In genomic region chr11:87300640-87301381, GRCh38 we compare ENCODE assay signal across 12 cellular contexts.
A peak's percentile ranks its signal among the peaks of the same experiment; 100 is the strongest.
DNase-seq lines count a peak whose midpoint lies in the region; ATAC-seq, FAIRE-seq and TF ChIP-seq lines count a peak whose summit lies in the region.
"Had no signal": no experiment of that assay in that cellular context is flagged by ENCODE, and none has a peak within 500 bp of the region (broad histone marks: within the 10 kb centered on the region; RNA-seq: fewer than 3 reads in every experiment).

No MANE protein-coding gene starts in this region.

- peak; percentile 60 for ATAC-seq in HG03432 (IDR thresholded peaks at IDR 0.05; ENCODE audit: unreplicated experiment)
- ATAC-seq in body of pancreas = peak; percentile 50
- no peak for ATAC-seq in naive thymus-derived CD4-positive, alpha-beta T cell
- ATAC-seq in activated CD8-positive, alpha-beta T cell treated with anti-CD3 and anti-CD28 coated beads, Interleukin-2, amount 10 ng/mL, durations not matched to agents 7 days and 5 days = no peak

- 32 to 48% methylated on average over 3 of the region's 3 CpGs for WGBS in body of pancreas, 2 donors
- WGBS in small intestine, 3 donors = 42 to 61% (median 51%) methylated on average over 3 of the region's 3 CpGs

- H3K27me3 Mint-ChIP-seq in activated CD4-positive, alpha-beta T cell treated with anti-CD3 and anti-CD28 coated beads, Interleukin-2, amount 10 ng/mL, durations not matched to agents 24 days and 14 days = no peaks in the 10 kb centered on the region
- no peaks in the 10 kb centered on the region for H3K27me3 Mint-ChIP-seq in naive thymus-derived CD4-positive, alpha-beta T cell
- no peaks in the 10 kb centered on the region for H3K27me3 Mint-ChIP-seq in activated CD8-positive, alpha-beta T cell treated with anti-CD3 and anti-CD28 coated beads, Interleukin-2, amount 10 ng/mL, durations not matched to agents 7 days and 5 days (ENCODE audit: low read depth)

- intact Hi-C loops in activated CD4-positive, alpha-beta T cell treated with anti-CD3 and anti-CD28 coated beads, Interleukin-2, amount 10 ng/mL, durations not matched to agents 24 days and 14 days (cut with micrococcal nuclease) = no loop called here
- intact Hi-C loops in body of pancreas (cut with DNase I) = no loop called here
- intact Hi-C loops in naive thymus-derived CD4-positive, alpha-beta T cell (cut with micrococcal nuclease) = no loop called here

- peak; percentile 57 for DNase-seq in activated CD4-positive, alpha-beta T cell treated with anti-CD3 and anti-CD28 coated beads, Interleukin-2, amount 10 ng/mL, durations not matched to agents 24 days and 14 days
- no peak for DNase-seq in activated CD4-positive, alpha-beta T cell treated with anti-CD3 and anti-CD28 coated beads for 4 hours
- DNase-seq in body of pancreas (no peak), small intestine (peak; percentile 17), OCI-M2 (lab: John Stamatoyannopoulos, UW; ENCODE audit: unreplicated experiment) (no peak)
- DNase-seq in naive thymus-derived CD4-positive, alpha-beta T cell = no peak
- DNase-seq in activated CD8-positive, alpha-beta T cell treated with anti-CD3 and anti-CD28 coated beads, Interleukin-2, amount 10 ng/mL, durations not matched to agents 7 days and 5 days = no peak
- DNase-seq: activated CD4-positive, alpha-beta T cell treated with anti-CD3 and anti-CD28 coated beads, Interleukin-2, amount 50 U/mL, for 48 hours; hippocampal formation; KG1 had no signal

- H3K4me3 Mint-ChIP-seq in activated CD4-positive, alpha-beta T cell treated with anti-CD3 and anti-CD28 coated beads, Interleukin-2, amount 10 ng/mL, durations not matched to agents 24 days and 14 days = no peak overlapping the region
- no peak overlapping the region for H3K4me3 Mint-ChIP-seq in naive thymus-derived CD4-positive, alpha-beta T cell
- H3K4me3 Mint-ChIP-seq in activated CD8-positive, alpha-beta T cell treated with anti-CD3 and anti-CD28 coated beads, Interleukin-2, amount 10 ng/mL, durations not matched to agents 7 days and 5 days = no peak overlapping the region

- peaks cover 5% of the 10 kb centered on the region for H3K4me1 ChIP-seq in body of pancreas
- H3K4me1 ChIP-seq in small intestine (ENCODE audit: control insufficient read depth in 2 of 2, insufficient read depth in 1 of 2, low read depth in 1 of 2, low read length in 1 of 2) = no peaks in the 10 kb centered on the region
- H3K4me1 ChIP-seq in naive thymus-derived CD4-positive, alpha-beta T cell (ENCODE audit: control insufficient read depth in 2 of 2, insufficient read depth in 2 of 2, low read length in 2 of 2) = no peaks in the 10 kb centered on the region

- TF ChIP-seq CTCF in body of pancreas (IDR thresholded peaks at IDR 0.05) = no peak

- no peak for TF ChIP-seq POLR2A in body of pancreas (IDR thresholded peaks at IDR 0.05)

- H3K9me3 ChIP-seq in body of pancreas (no peaks in the 10 kb centered on the region), small intestine (ENCODE audit: control insufficient read depth, low read depth) (no peaks in the 10 kb centered on the region)
- H3K9me3 ChIP-seq in naive thymus-derived CD4-positive, alpha-beta T cell (ENCODE audit: control insufficient read depth in 2 of 3, low read length in 3 of 3) = no peaks in the 10 kb centered on the region

- no peaks in the 10 kb centered on the region for H3K9me3 Mint-ChIP-seq in activated CD4-positive, alpha-beta T cell treated with anti-CD3 and anti-CD28 coated beads, Interleukin-2, amount 10 ng/mL, durations not matched to agents 24 days and 14 days
- H3K9me3 Mint-ChIP-seq in naive thymus-derived CD4-positive, alpha-beta T cell = no peaks in the 10 kb centered on the region
- H3K9me3 Mint-ChIP-seq in activated CD8-positive, alpha-beta T cell treated with anti-CD3 and anti-CD28 coated beads, Interleukin-2, amount 10 ng/mL, durations not matched to agents 7 days and 5 days (ENCODE audit: insufficient read depth) = no peaks in the 10 kb centered on the region

- no peak overlapping the region for H3K27ac Mint-ChIP-seq in activated CD4-positive, alpha-beta T cell treated with anti-CD3 and anti-CD28 coated beads, Interleukin-2, amount 10 ng/mL, durations not matched to agents 24 days and 14 days
- H3K27ac Mint-ChIP-seq in naive thymus-derived CD4-positive, alpha-beta T cell = peak overlapping the region in 1 of 9 donors; percentile 46
- H3K27ac Mint-ChIP-seq in activated CD8-positive, alpha-beta T cell treated with anti-CD3 and anti-CD28 coated beads, Interleukin-2, amount 10 ng/mL, durations not matched to agents 7 days and 5 days = no peak overlapping the region

- H3K4me3 ChIP-seq in body of pancreas = no peak overlapping the region
- H3K4me3 ChIP-seq in small intestine (ENCODE audit: low read depth in 1 of 2, low read length in 2 of 2) = no peak overlapping the region
- no peak overlapping the region for H3K4me3 ChIP-seq in naive thymus-derived CD4-positive, alpha-beta T cell (ENCODE audit: low read length)

- POLR2A ChIA-PET in naive thymus-derived CD4-positive, alpha-beta T cell (lab: Charles Lee) = no interaction called here
- POLR2A ChIA-PET in activated CD8-positive, alpha-beta T cell treated with anti-CD3 and anti-CD28 coated beads, Interleukin-2, amount 10 ng/mL, durations not matched to agents 7 days and 5 days (lab: Charles Lee) = no interaction called here

- H3K27ac ChIP-seq in body of pancreas = peak overlapping the region in 1 of 4 donors; percentile 45
- no peak overlapping the region for H3K27ac ChIP-seq in small intestine (ENCODE audit: low read depth in 1 of 2, low read length in 1 of 2)
- H3K27ac ChIP-seq in naive thymus-derived CD4-positive, alpha-beta T cell (ENCODE audit: low read depth, low read length) = no peak overlapping the region

- FAIRE-seq in small intestine (lab: Jason Lieb, UNC) = no peak
- FAIRE-seq: RCC 7860 had no signal

- peaks cover 1% of the 10 kb centered on the region for H3K36me3 Mint-ChIP-seq in activated CD4-positive, alpha-beta T cell treated with anti-CD3 and anti-CD28 coated beads, Interleukin-2, amount 10 ng/mL, durations not matched to agents 24 days and 14 days (ENCODE audit: low read depth)
- H3K36me3 Mint-ChIP-seq in naive thymus-derived CD4-positive, alpha-beta T cell = peaks cover 0 to 28% (median 16%) of the 10 kb centered on the region in 5 donors
- H3K36me3 Mint-ChIP-seq in activated CD8-positive, alpha-beta T cell treated with anti-CD3 and anti-CD28 coated beads, Interleukin-2, amount 10 ng/mL, durations not matched to agents 7 days and 5 days (ENCODE audit: low read depth) = no peaks in the 10 kb centered on the region

- H3K27me3 ChIP-seq in body of pancreas = no peaks in the 10 kb centered on the region
- H3K27me3 ChIP-seq in small intestine (ENCODE audit: control insufficient read depth in 2 of 2, insufficient read depth in 2 of 2, low read length in 2 of 2) = no peaks in the 10 kb centered on the region
- H3K27me3 ChIP-seq in naive thymus-derived CD4-positive, alpha-beta T cell (ENCODE audit: control insufficient read depth in 2 of 2, insufficient read depth in 2 of 2, low read length in 2 of 2) = no peaks in the 10 kb centered on the region

- CTCF ChIA-PET in naive thymus-derived CD4-positive, alpha-beta T cell (lab: Charles Lee) = interaction anchor here (0.7 to 2.0 kb wide), 2 partner anchors 362 to 364 kb away, joined by 3 to 5 read pairs; no protein-coding TSS in a partner anchor
- CTCF ChIA-PET in activated CD8-positive, alpha-beta T cell treated with anti-CD3 and anti-CD28 coated beads, Interleukin-2, amount 10 ng/mL, durations not matched to agents 7 days and 5 days (lab: Charles Lee) = interaction anchor here (0.6 to 2.5 kb wide), 5 partner anchors 267 to 1153 kb away, joined by 4 to 12 read pairs (median 6); no protein-coding TSS in a partner anchor

- peaks cover 8% of the 10 kb centered on the region for H3K4me1 Mint-ChIP-seq in activated CD4-positive, alpha-beta T cell treated with anti-CD3 and anti-CD28 coated beads, Interleukin-2, amount 10 ng/mL, durations not matched to agents 24 days and 14 days
- peaks cover 0 to 11% (median 3%) of the 10 kb centered on the region in 7 donors for H3K4me1 Mint-ChIP-seq in naive thymus-derived CD4-positive, alpha-beta T cell
- H3K4me1 Mint-ChIP-seq in activated CD8-positive, alpha-beta T cell treated with anti-CD3 and anti-CD28 coated beads, Interleukin-2, amount 10 ng/mL, durations not matched to agents 7 days and 5 days (ENCODE audit: low read depth) = peaks cover 11% of the 10 kb centered on the region

- H3K36me3 ChIP-seq in body of pancreas (replicated peaks in 1 of 2; ENCODE audit: insufficient read depth in 1 of 2, low read depth in 2 of 2) = no peaks in the 10 kb centered on the region
- H3K36me3 ChIP-seq in small intestine (ENCODE audit: control insufficient read depth in 2 of 2, insufficient read depth in 2 of 2, low read length in 2 of 2) = peaks cover 0 to 2% of the 10 kb centered on the region in 2 donors
- no peaks in the 10 kb centered on the region for H3K36me3 ChIP-seq in naive thymus-derived CD4-positive, alpha-beta T cell (ENCODE audit: control insufficient read depth in 2 of 3, insufficient read depth in 3 of 3, low read length in 3 of 3)

Comparison
In these comparisons a context has a peak if more than half of its experiments do, and no peak if none do; other contexts are left out.
1. DNase-seq: peak in activated CD4-positive, alpha-beta T cell treated with anti-CD3 and anti-CD28 coated beads, Interleukin-2, amount 10 ng/mL, durations not matched to agents 24 days and 14 days (single experiment) and small intestine (single experiment); none in activated CD4-positive, alpha-beta T cell treated with anti-CD3 and anti-CD28 coated beads for 4 hours (0 of 2), body of pancreas (0 of 4), OCI-M2 (single experiment), naive thymus-derived CD4-positive, alpha-beta T cell (0 of 9) and activated CD8-positive, alpha-beta T cell treated with anti-CD3 and anti-CD28 coated beads, Interleukin-2, amount 10 ng/mL, durations not matched to agents 7 days and 5 days (single experiment).
2. ATAC-seq: peak in HG03432 (single experiment) and body of pancreas (single experiment); none in naive thymus-derived CD4-positive, alpha-beta T cell (single experiment) and activated CD8-positive, alpha-beta T cell treated with anti-CD3 and anti-CD28 coated beads, Interleukin-2, amount 10 ng/mL, durations not matched to agents 7 days and 5 days (single experiment).